Comparison of ENCODE assay signal across 14 cellular contexts in genomic region chr12:14982986-14983385, GRCh38. TPM values are rescaled to one million over a fixed set of nuclear protein-coding genes. Genes with fewer than 3 reads are reported as not detected.
DNase-seq lines count a peak whose midpoint lies in the region; ATAC-seq and TF ChIP-seq lines count a peak whose summit lies in the region.
"Had no signal": no experiment of that assay in that cellular context is flagged by ENCODE, and none has a peak within 500 bp of the region (broad histone marks: within the 10 kb centered on the region; RNA-seq: fewer than 3 reads in every experiment).

No MANE protein-coding gene starts in this region.

- peak overlapping the region in 1 of 2 donors; percentile 71 for H3K4me3 Mint-ChIP-seq in CD14-positive monocyte
- no peak overlapping the region for H3K4me3 Mint-ChIP-seq in activated T-helper 1 cell treated with anti-CD3 and anti-CD28 coated beads, Interleukin-12 subunit alpha, Interleukin-12 subunit beta, Interleukin-2, Interleukin-4 antibody, amounts not matched to agents 30 ng/mL and 10 ng/mL and 1 ng/mL, durations not matched to agents 14 hours and 24 hours and 36 hours

- intact Hi-C loops in CD14-positive monocyte (cut with micrococcal nuclease) = no loop called here
- intact Hi-C loops in activated T-helper 1 cell treated with anti-CD3 and anti-CD28 coated beads, Interleukin-12 subunit alpha, Interleukin-12 subunit beta, Interleukin-2, Interleukin-4 antibody, amounts not matched to agents 30 ng/mL and 10 ng/mL and 1 ng/mL, durations not matched to agents 14 hours and 24 hours and 36 hours (cut with micrococcal nuclease) = no loop called here

- peak overlapping the region; percentile 90 for H3K27ac ChIP-seq in HL-60 (replicated peaks)

- TF ChIP-seq CTCF in CD14-positive monocyte (IDR thresholded peaks at IDR 0.05) (no peak), HL-60 (IDR thresholded peaks at IDR 0.05; ENCODE audit: insufficient read depth, low read length) (no peak)

- ATAC-seq in GM19452 (IDR thresholded peaks at IDR 0.05; ENCODE audit: unreplicated experiment) = no peak

- H3K27me3 Mint-ChIP-seq in CD14-positive monocyte (ENCODE audit: low read depth in 3 of 3) = no peaks in the 10 kb centered on the region
- H3K27me3 Mint-ChIP-seq in activated T-helper 1 cell treated with anti-CD3 and anti-CD28 coated beads, Interleukin-12 subunit alpha, Interleukin-12 subunit beta, Interleukin-2, Interleukin-4 antibody, amounts not matched to agents 30 ng/mL and 10 ng/mL and 1 ng/mL, durations not matched to agents 14 hours and 24 hours and 36 hours (ENCODE audit: insufficient read depth) = no peaks in the 10 kb centered on the region

- no peak for DNase-seq in CD14-positive monocyte (ENCODE audit: low spot score)
- peak; percentile 8 for DNase-seq in GF-D8 (lab: John Stamatoyannopoulos, UW)
- peak in 1 of 2 experiments; percentile 80 for DNase-seq in HL-60 (ENCODE audit: low read depth in 1 of 2, low spot score in 1 of 2)
- DNase-seq in activated T-helper 1 cell treated with anti-CD3 and anti-CD28 coated beads, Interleukin-12 subunit alpha, Interleukin-12 subunit beta, Interleukin-2, Interleukin-4 antibody, amounts not matched to agents 30 ng/mL and 10 ng/mL and 1 ng/mL, durations not matched to agents 14 hours and 24 hours and 36 hours (ENCODE audit: low spot score) = no peak
- DNase-seq in nucleus accumbens (lab: John Stamatoyannopoulos, UW) = no peak
- DNase-seq in NCI-H2081 (lab: John Stamatoyannopoulos, UW) = no peak
- DNase-seq in activated effector memory CD4-positive, alpha-beta T cell treated with anti-CD3 and anti-CD28 coated beads, Interleukin-2, amount 50 U/mL, for 16 hours = no peak
- DNase-seq: C1 segment of cervical spinal cord, mammary epithelial cell, NCI-H1092 treated with DMSO at 0.1 percent for 48 hours, small intestine had no signal

- no peaks in the 10 kb centered on the region for H3K27me3 ChIP-seq in HL-60 (ENCODE audit: insufficient read depth, poor library complexity, severe bottlenecking)

- peaks cover 81% of the 10 kb centered on the region for H3K4me1 Mint-ChIP-seq in CD14-positive monocyte
- peaks cover 55% of the 10 kb centered on the region for H3K4me1 Mint-ChIP-seq in activated T-helper 1 cell treated with anti-CD3 and anti-CD28 coated beads, Interleukin-12 subunit alpha, Interleukin-12 subunit beta, Interleukin-2, Interleukin-4 antibody, amounts not matched to agents 30 ng/mL and 10 ng/mL and 1 ng/mL, durations not matched to agents 14 hours and 24 hours and 36 hours (ENCODE audit: low read depth)

- peak overlapping the region; percentile 5; the same call in 1 of the 2 replicates for H3K4me3 ChIP-seq in HL-60 (replicated peaks; ENCODE audit: insufficient read depth, low read length)
- H3K4me3 ChIP-seq: HAP-1 had no signal

- H3K36me3 Mint-ChIP-seq in CD14-positive monocyte = no peaks in the 10 kb centered on the region
- peaks cover 2% of the 10 kb centered on the region for H3K36me3 Mint-ChIP-seq in activated T-helper 1 cell treated with anti-CD3 and anti-CD28 coated beads, Interleukin-12 subunit alpha, Interleukin-12 subunit beta, Interleukin-2, Interleukin-4 antibody, amounts not matched to agents 30 ng/mL and 10 ng/mL and 1 ng/mL, durations not matched to agents 14 hours and 24 hours and 36 hours (ENCODE audit: low read depth)

- H3K27ac Mint-ChIP-seq in CD14-positive monocyte = peak overlapping the region; percentile 95 to 100 (median 99)
- H3K27ac Mint-ChIP-seq in activated T-helper 1 cell treated with anti-CD3 and anti-CD28 coated beads, Interleukin-12 subunit alpha, Interleukin-12 subunit beta, Interleukin-2, Interleukin-4 antibody, amounts not matched to agents 30 ng/mL and 10 ng/mL and 1 ng/mL, durations not matched to agents 14 hours and 24 hours and 36 hours = peak overlapping the region; percentile 49

- H3K9me3 Mint-ChIP-seq in CD14-positive monocyte = no peaks in the 10 kb centered on the region
- H3K9me3 Mint-ChIP-seq in activated T-helper 1 cell treated with anti-CD3 and anti-CD28 coated beads, Interleukin-12 subunit alpha, Interleukin-12 subunit beta, Interleukin-2, Interleukin-4 antibody, amounts not matched to agents 30 ng/mL and 10 ng/mL and 1 ng/mL, durations not matched to agents 14 hours and 24 hours and 36 hours = no peaks in the 10 kb centered on the region

RNA-seq across cellular contexts. Expression of gene PDE6H, which starts 10.1 kb away (rescaled TPM):
- under 1 TPM in 1 of 2 donors, not detected in 1; 0.33 TPM for polyA plus RNA-seq in CD14-positive monocyte
- total RNA-seq in activated T-helper 1 cell treated with anti-CD3 and anti-CD28 coated beads, Interleukin-12 subunit alpha, Interleukin-12 subunit beta, Interleukin-2, Interleukin-4 antibody, amounts not matched to agents 30 ng/mL and 10 ng/mL and 1 ng/mL, durations not matched to agents 14 hours and 24 hours and 36 hours = not detected in 2 replicates
- total RNA-seq: frontal cortex, mammary epithelial cell had no signal
- polyA plus RNA-seq: mammary epithelial cell, small intestine had no signal

RNA-seq across cellular contexts. Expression of gene ARHGDIB, which starts 21.6 kb away (rescaled TPM):
- 1,000 to 10,000 TPM; 1,854 to 2,228 TPM for polyA plus RNA-seq in CD14-positive monocyte
- 494 and 511 TPM in 2 replicates for total RNA-seq in activated T-helper 1 cell treated with anti-CD3 and anti-CD28 coated beads, Interleukin-12 subunit alpha, Interleukin-12 subunit beta, Interleukin-2, Interleukin-4 antibody, amounts not matched to agents 30 ng/mL and 10 ng/mL and 1 ng/mL, durations not matched to agents 14 hours and 24 hours and 36 hours

RNA-seq across cellular contexts. Expression of gene ERP27, which starts 44.6 kb away (rescaled TPM):
- 1 to 10 TPM; 2.5 TPM for polyA plus RNA-seq in CD14-positive monocyte
- 2.2 and 2.3 TPM in 2 replicates for total RNA-seq in activated T-helper 1 cell treated with anti-CD3 and anti-CD28 coated beads, Interleukin-12 subunit alpha, Interleukin-12 subunit beta, Interleukin-2, Interleukin-4 antibody, amounts not matched to agents 30 ng/mL and 10 ng/mL and 1 ng/mL, durations not matched to agents 14 hours and 24 hours and 36 hours
- total RNA-seq: frontal cortex, mammary epithelial cell had no signal
